29 cellular contexts compared by ENCODE assay signal in the genomic region with DNA sequence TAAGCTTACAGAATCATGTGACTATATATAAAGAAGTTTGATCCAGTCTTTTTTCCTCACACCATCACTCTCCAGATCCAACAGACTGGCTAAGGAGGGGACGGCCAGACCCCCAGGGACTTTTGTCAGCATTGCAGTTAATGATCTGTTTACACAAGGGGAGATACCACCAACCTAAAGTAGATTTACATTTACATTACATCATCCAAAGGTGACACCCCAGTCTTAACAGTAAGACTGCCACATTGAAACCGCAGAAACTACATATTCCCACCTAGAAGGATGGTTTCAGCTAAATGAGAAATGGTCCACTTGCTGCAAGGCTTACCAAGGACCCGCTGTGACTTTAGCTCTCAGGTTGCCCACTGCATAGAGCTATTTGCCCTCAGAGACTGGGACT. TPM values are rescaled to one million over a fixed set of nuclear protein-coding genes. Genes with fewer than 3 reads are reported as not detected.
"Had no signal": no experiment of that assay in that cellular context is flagged by ENCODE, and none has a peak within 500 bp of the region (broad histone marks: within the 10 kb centered on the region; RNA-seq: fewer than 3 reads in every experiment).

No MANE protein-coding gene starts in this region.

- H3K36me3 ChIP-seq: ascending aorta, left lung, tibial nerve, vagina, WERI-Rb-1 had no signal

- H3K4me3 Mint-ChIP-seq: activated CD4-positive, alpha-beta T cell treated with anti-CD3 and anti-CD28 coated beads, Interleukin-2, amount 10 ng/mL, durations not matched to agents 7 days and 5 days; activated CD8-positive, alpha-beta T cell treated with anti-CD3 and anti-CD28 coated beads for 36 hours; central memory CD8-positive, alpha-beta T cell; mesothelial cell of epicardium; stimulated activated effector memory CD8-positive, alpha-beta T cell treated with anti-CD3 and anti-CD28 coated beads, Interleukin-12 subunit alpha, Interleukin-12 subunit beta, amount 100 ng/mL, for 72 hours; stimulated activated naive CD8-positive, alpha-beta T cell treated with anti-CD3 and anti-CD28 coated beads, Interleukin-15, amount 100 ng/mL, for 72 hours had no signal

- DNase-seq: activated CD4-positive, alpha-beta T cell treated with anti-CD3 and anti-CD28 coated beads, Interleukin-2, amount 10 ng/mL, durations not matched to agents 7 days and 5 days; activated CD4-positive, CD25-positive, alpha-beta regulatory T cell treated with anti-CD3 and anti-CD28 coated beads, Interleukin-2, amount 50 U/mL, for 72 hours; activated CD8-positive, alpha-beta T cell treated with anti-CD3 and anti-CD28 coated beads for 36 hours; activated gamma-delta T cell treated with Interleukin-2 at 50 U/mL for 16 hours; activated T-cell treated with anti-CD3 and anti-CD28 coated beads, Interleukin-2, amount 50 U/mL, for 1 hour; effector memory CD4-positive, alpha-beta T cell; foreskin melanocyte; hippocampal formation; kidney glomerular epithelial cell; left lung; naive thymus-derived CD8-positive, alpha-beta T cell; right cardiac atrium; stimulated activated CD4-positive, alpha-beta T cell treated with anti-CD3 and anti-CD28 coated beads, Interleukin-2, amount 100 ng/mL, for 24 hours; stimulated activated naive CD8-positive, alpha-beta T cell treated with anti-CD3 and anti-CD28 coated beads, Interleukin-15, amount 100 ng/mL, for 72 hours; WERI-Rb-1 had no signal

- H3K27ac ChIP-seq: ascending aorta, left lung, parathyroid adenoma, skin epidermis, tibial nerve, vagina, WERI-Rb-1 had no signal

- H3K79me2 ChIP-seq: parathyroid adenoma had no signal

- H3K4me3 ChIP-seq: ascending aorta, left lung, lung, skin epidermis, tibial nerve, vagina had no signal

- H2AFZ ChIP-seq: parathyroid adenoma had no signal

- H3K36me3 Mint-ChIP-seq: activated naive CD4-positive, alpha-beta T cell treated with anti-CD3 and anti-CD28 coated beads, Interleukin-2, amount 50 U/mL, for 24 hours; mesothelial cell of epicardium; naive thymus-derived CD8-positive, alpha-beta T cell; stimulated activated effector memory CD8-positive, alpha-beta T cell treated with anti-CD3 and anti-CD28 coated beads, Interleukin-12 subunit alpha, Interleukin-12 subunit beta, amount 100 ng/mL, for 72 hours had no signal

- H3K9me3 Mint-ChIP-seq: activated CD4-positive, alpha-beta T cell treated with anti-CD3 and anti-CD28 coated beads, Interleukin-2, amount 10 ng/mL, durations not matched to agents 7 days and 5 days; activated CD8-positive, alpha-beta T cell treated with anti-CD3 and anti-CD28 coated beads for 36 hours; activated naive CD4-positive, alpha-beta T cell treated with anti-CD3 and anti-CD28 coated beads, Interleukin-2, amount 50 U/mL, for 24 hours; central memory CD8-positive, alpha-beta T cell; mesothelial cell of epicardium; naive thymus-derived CD8-positive, alpha-beta T cell; stimulated activated effector memory CD8-positive, alpha-beta T cell treated with anti-CD3 and anti-CD28 coated beads, Interleukin-12 subunit alpha, Interleukin-12 subunit beta, amount 100 ng/mL, for 72 hours; stimulated activated naive CD8-positive, alpha-beta T cell treated with anti-CD3 and anti-CD28 coated beads, Interleukin-15, amount 100 ng/mL, for 72 hours had no signal

- H3K9me3 ChIP-seq: ascending aorta, left lung, tibial nerve, vagina had no signal

- H3K27me3 Mint-ChIP-seq: activated CD8-positive, alpha-beta T cell treated with anti-CD3 and anti-CD28 coated beads for 36 hours; activated naive CD4-positive, alpha-beta T cell treated with anti-CD3 and anti-CD28 coated beads, Interleukin-2, amount 50 U/mL, for 24 hours; central memory CD8-positive, alpha-beta T cell; naive thymus-derived CD8-positive, alpha-beta T cell; stimulated activated naive CD8-positive, alpha-beta T cell treated with anti-CD3 and anti-CD28 coated beads, Interleukin-15, amount 100 ng/mL, for 72 hours had no signal

- H3K9ac ChIP-seq: parathyroid adenoma had no signal

- ATAC-seq: activated CD8-positive, alpha-beta T cell treated with anti-CD3 and anti-CD28 coated beads for 36 hours; esophagus mucosa; left lung; naive thymus-derived CD8-positive, alpha-beta T cell; right cardiac atrium; stimulated activated effector memory CD8-positive, alpha-beta T cell treated with anti-CD3 and anti-CD28 coated beads, Interleukin-12 subunit alpha, Interleukin-12 subunit beta, amount 100 ng/mL, for 72 hours; stimulated activated naive CD8-positive, alpha-beta T cell treated with anti-CD3 and anti-CD28 coated beads, Interleukin-15, amount 100 ng/mL, for 72 hours had no signal

- H3K27me3 ChIP-seq: ascending aorta, left lung, tibial nerve, vagina had no signal

- H3K27ac Mint-ChIP-seq: activated CD4-positive, alpha-beta T cell treated with anti-CD3 and anti-CD28 coated beads, Interleukin-2, amount 10 ng/mL, durations not matched to agents 7 days and 5 days; activated CD8-positive, alpha-beta T cell treated with anti-CD3 and anti-CD28 coated beads for 36 hours; activated naive CD4-positive, alpha-beta T cell treated with anti-CD3 and anti-CD28 coated beads, Interleukin-2, amount 50 U/mL, for 24 hours; mesothelial cell of epicardium; stimulated activated effector memory CD8-positive, alpha-beta T cell treated with anti-CD3 and anti-CD28 coated beads, Interleukin-12 subunit alpha, Interleukin-12 subunit beta, amount 100 ng/mL, for 72 hours had no signal

RNA-seq across cellular contexts. Expression of gene CLIC6, which starts 57.3 kb away (rescaled TPM):
- total RNA-seq: activated CD4-positive, alpha-beta T cell treated with anti-CD3 and anti-CD28 coated beads, Interleukin-2, amount 10 ng/mL, durations not matched to agents 7 days and 5 days; dermis microvascular lymphatic vessel endothelial cell; endothelial cell of umbilical vein; pulmonary artery endothelial cell had no signal
